13 cellular contexts compared by ENCODE assay signal in genomic region chr6:110137924-110138887, GRCh38.
"Had no signal": no experiment of that assay in that cellular context is flagged by ENCODE, and none has a peak within 500 bp of the region (broad histone marks: within the 10 kb centered on the region; RNA-seq: fewer than 3 reads in every experiment).

No MANE protein-coding gene starts in this region.

- H3K4me3 ChIP-seq: cardiac muscle cell, hepatocyte, lower lobe of right lung, spleen, thoracic aorta, upper lobe of left lung had no signal

- H2AFZ ChIP-seq: hepatocyte had no signal

- H3K27ac ChIP-seq: cardiac muscle cell, hepatocyte, lower lobe of right lung, spleen, thoracic aorta, upper lobe of left lung had no signal

- H3K27me3 ChIP-seq: cardiac muscle cell, hepatocyte, spleen, upper lobe of left lung had no signal

- H3K9me3 ChIP-seq: lower lobe of right lung, thoracic aorta had no signal

- ATAC-seq: effector memory CD8-positive, alpha-beta T cell; left cardiac atrium; stimulated activated naive B cell treated with anti-CD40 and anti-IgM and Interleukin-4, amounts not matched to agents 10 μg/mL and 1 μg/mL and 100 μg/mL, for 72 hours had no signal

- DNase-seq: activated CD4-positive, alpha-beta memory T cell treated with anti-CD3 and anti-CD28 coated beads for 36 hours; dermis blood vessel endothelial cell; effector memory CD8-positive, alpha-beta T cell; left cardiac atrium; lower lobe of right lung; nucleus accumbens; retina; spleen; stimulated activated naive B cell treated with anti-CD40 and anti-IgM and Interleukin-4, amounts not matched to agents 10 μg/mL and 1 μg/mL and 100 μg/mL, for 72 hours had no signal

- H3K4me2 ChIP-seq: hepatocyte had no signal

- H3K4me1 ChIP-seq: lower lobe of right lung, spleen, upper lobe of left lung had no signal

- H3K79me2 ChIP-seq: hepatocyte had no signal

- H3K36me3 ChIP-seq: cardiac muscle cell, lower lobe of right lung, spleen, thoracic aorta, upper lobe of left lung had no signal
